Comparison of ENCODE assay signal across 9 cellular contexts in genomic region chr11:130636672-130637463, GRCh38.
DNase-seq lines count a peak whose midpoint lies in the region; ATAC-seq, FAIRE-seq and TF ChIP-seq lines count a peak whose summit lies in the region.
"Had no signal": no experiment of that assay in that cellular context is flagged by ENCODE, and none has a peak within 500 bp of the region (broad histone marks: within the 10 kb centered on the region; RNA-seq: fewer than 3 reads in every experiment).

No MANE protein-coding gene starts in this region.

- H3K9me3 ChIP-seq in HepG2 (ENCODE audit: low read length): no peaks in the 10 kb centered on the region
- no peaks in the 10 kb centered on the region for H3K9me3 ChIP-seq in gastrocnemius medialis
- no peaks in the 10 kb centered on the region for H3K9me3 ChIP-seq in kidney (ENCODE audit: control insufficient read depth in 1 of 2, low read length in 2 of 2)
- no peaks in the 10 kb centered on the region for H3K9me3 ChIP-seq in effector memory CD4-positive, alpha-beta T cell (ENCODE audit: control insufficient read depth, low read length)

- POLR2A ChIA-PET in HepG2 (lab: Yijun Ruan, JAX): no interaction called here

- ATAC-seq in GM18498 (IDR thresholded peaks at IDR 0.05; ENCODE audit: unreplicated experiment) (peak; percentile 65), HG02970 (IDR thresholded peaks at IDR 0.05; ENCODE audit: low FRiP score, unreplicated experiment) (peak; percentile 81), HepG2 (peak; percentile 75), gastrocnemius medialis (no peak)

- H3K4me3 ChIP-seq in HepG2 (replicated peaks in 1 of 3; ENCODE audit: insufficient read depth in 1 of 3, low read depth in 2 of 3, low read length in 3 of 3): no peak overlapping the region
- H3K4me3 ChIP-seq in gastrocnemius medialis: no peak overlapping the region
- no peak overlapping the region for H3K4me3 ChIP-seq in kidney (ENCODE audit: low read length in 2 of 2)
- no peak overlapping the region for H3K4me3 ChIP-seq in effector memory CD4-positive, alpha-beta T cell (ENCODE audit: insufficient read depth, low read depth, low read length, poor library complexity, severe bottlenecking)

- no peak for FAIRE-seq in HepG2 (lab: Jason Lieb, UNC)
- no peak for FAIRE-seq in kidney (lab: Jason Lieb, UNC)

- CTCF ChIA-PET in HepG2 (lab: Yijun Ruan, JAX; ENCODE audit: low intra/inter-chr PET ratio, low total read pairs): no interaction called here

- H3K4me1 ChIP-seq in HepG2 (ENCODE audit: insufficient read depth, low read length): peaks cover 28% of the 10 kb centered on the region
- H3K4me1 ChIP-seq in gastrocnemius medialis: peaks cover 6 to 20% of the 10 kb centered on the region in 2 donors
- no peaks in the 10 kb centered on the region for H3K4me1 ChIP-seq in kidney (ENCODE audit: control insufficient read depth in 1 of 2, insufficient read depth in 1 of 2, low read depth in 1 of 2, low read length in 2 of 2)
- H3K4me1 ChIP-seq in effector memory CD4-positive, alpha-beta T cell (ENCODE audit: control insufficient read depth, insufficient read depth, low read length, poor library complexity, severe bottlenecking): no peaks in the 10 kb centered on the region

- in situ Hi-C loops in HepG2 (cut with HindIII; ENCODE audit: extremely low pct_ligation_motif_present, low pct_unique_long_range_greater_than_20kb) (no loop called here), gastrocnemius medialis (cut with MboI; ENCODE audit: low sequenced_read_pairs in 4 of 4) (no loop called here)

- intact Hi-C loops in HepG2 (cut with micrococcal nuclease; ENCODE audit: unreplicated experiment) (no loop called here), gastrocnemius medialis (cut with DNase I; ENCODE audit: low total_unique reads) (no loop called here), kidney (cut with DNase I) (no loop called here)

- no peak for TF ChIP-seq RAD21 in HepG2 (CRISPR knock-in tag; IDR thresholded peaks at IDR 0.05)

- no TSS peak for BruUV-seq in HepG2 (replicated peaks; lab: Mats Ljungman, UMichigan)

- H3K9ac ChIP-seq in HepG2 (ENCODE audit: insufficient read depth, low read depth, low read length) (no peak overlapping the region), kidney (ENCODE audit: low read length in 2 of 2) (no peak overlapping the region)

- DNase-seq in SHP77 (lab: John Stamatoyannopoulos, UW): peak; percentile 87 to 93
- peak; percentile 60 for DNase-seq in HepG2 (ENCODE audit: low spot score)
- DNase-seq in iPS-NIHi11 (ENCODE audit: low spot score): no peak
- DNase-seq in gastrocnemius medialis: no peak
- DNase-seq in kidney: no peak
- DNase-seq in effector memory CD4-positive, alpha-beta T cell: no peak
- DNase-seq: H9 had no signal

- no peak overlapping the region for H3K27ac ChIP-seq in HepG2 (ENCODE audit: extremely low read length, insufficient read depth, low read length)
- no peak overlapping the region for H3K27ac ChIP-seq in gastrocnemius medialis
- no peak overlapping the region for H3K27ac ChIP-seq in kidney (ENCODE audit: low read depth in 2 of 2, low read length in 2 of 2)
- H3K27ac ChIP-seq in effector memory CD4-positive, alpha-beta T cell (ENCODE audit: insufficient read depth, low read length, poor library complexity, severe bottlenecking): no peak overlapping the region

- 8% methylated on average over 8 of the region's 10 CpGs for WGBS in HepG2 (ENCODE audit: low lambda C conversion rate)

- peaks cover 0 to 14% of the 10 kb centered on the region in 2 experiments; a peak in 1 of 5 replicates for H3K27me3 ChIP-seq in HepG2 (ENCODE audit: control insufficient read depth in 1 of 2, insufficient read depth in 2 of 2, low read length in 2 of 2)
- no peaks in the 10 kb centered on the region for H3K27me3 ChIP-seq in gastrocnemius medialis
- H3K27me3 ChIP-seq in effector memory CD4-positive, alpha-beta T cell (replicated peaks; ENCODE audit: control insufficient read depth, insufficient read depth, low read length, poor library complexity, severe bottlenecking): no peaks in the 10 kb centered on the region

- no peak for TF ChIP-seq CTCF in HepG2 (CRISPR knock-in tag; IDR thresholded peaks at IDR 0.05)
- no peak for TF ChIP-seq CTCF in gastrocnemius medialis (IDR thresholded peaks at IDR 0.05 in 4 of 5, conservative IDR thresholded peaks at IDR 0.05 in 1 of 5)
- no peak for TF ChIP-seq CTCF in kidney (IDR thresholded peaks at IDR 0.05; ENCODE audit: borderline replicate concordance, extremely low read depth, insufficient read depth)

- H3K4me2 ChIP-seq in HepG2 (ENCODE audit: low read depth, low read length): no peak overlapping the region

- H2AFZ ChIP-seq in HepG2 (ENCODE audit: low read length): no peak overlapping the region

- H3K36me3 ChIP-seq in HepG2 (replicated peaks in 1 of 2; ENCODE audit: control insufficient read depth in 1 of 2, insufficient read depth in 2 of 2, low read length in 2 of 2) (no peaks in the 10 kb centered on the region), gastrocnemius medialis (no peaks in the 10 kb centered on the region), kidney (ENCODE audit: control insufficient read depth in 1 of 2, insufficient read depth in 2 of 2, low read length in 2 of 2) (no peaks in the 10 kb centered on the region)
- no peaks in the 10 kb centered on the region for H3K36me3 ChIP-seq in effector memory CD4-positive, alpha-beta T cell (ENCODE audit: control insufficient read depth, insufficient read depth, low read length)

- H3K79me2 ChIP-seq in HepG2 (ENCODE audit: insufficient read depth, low read length): no peaks in the 10 kb centered on the region

- 0 out of 4 replicates have a peak, but pooled peaks of 1 of the 2 experiments have one; percentile 7 for TF ChIP-seq EP300 in HepG2 (IDR thresholded peaks at IDR 0.05; ENCODE audit: low read depth in 2 of 2, low read length in 2 of 2)
- TF ChIP-seq EP300 in HepG2 (CRISPR knock-in tag; IDR thresholded peaks at IDR 0.05; ENCODE audit: borderline replicate concordance): no peak

- TF ChIP-seq POLR2A in HepG2 (IDR thresholded peaks at IDR 0.05; ENCODE audit: insufficient read depth in 1 of 2, low read depth in 2 of 2, low read length in 2 of 2): no peak
- TF ChIP-seq POLR2A in gastrocnemius medialis (IDR thresholded peaks at IDR 0.05): no peak

- no peaks in the 10 kb centered on the region for H4K20me1 ChIP-seq in HepG2 (ENCODE audit: insufficient read depth, low read length)

TF ChIP-seq in HepG2, 621 proteins besides CTCF, POLR2A, EP300 and RAD21:
- no peak for TF ChIP-seq ZNF737 (CRISPR knock-in tag; IDR thresholded peaks at IDR 0.05; ENCODE audit: borderline replicate concordance)
- TF ChIP-seq, protein P1, sequence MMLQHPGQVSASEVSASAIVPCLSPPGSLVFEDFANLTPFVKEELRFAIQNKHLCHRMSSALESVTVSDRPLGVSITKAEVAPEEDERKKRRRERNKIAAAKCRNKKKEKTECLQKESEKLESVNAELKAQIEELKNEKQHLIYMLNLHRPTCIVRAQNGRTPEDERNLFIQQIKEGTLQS (CRISPR knock-in tag; IDR thresholded peaks at IDR 0.05): peak; percentile 66
- peak; percentile 91 for TF ChIP-seq FOSL2 (CRISPR knock-in tag; IDR thresholded peaks at IDR 0.05)
- peak; percentile 87 for TF ChIP-seq JUND (CRISPR knock-in tag; IDR thresholded peaks at IDR 0.05)
- TF ChIP-seq FOXA1 (IDR thresholded peaks at IDR 0.05): no peak
- peak; percentile 65; the same call in 1 of the 2 replicates for TF ChIP-seq FOXA1 (CRISPR knock-in tag; IDR thresholded peaks at IDR 0.05)
- TF ChIP-seq RARA (CRISPR knock-in tag; IDR thresholded peaks at IDR 0.05): peak; percentile 41; the same call in 1 of the 2 replicates
- TF ChIP-seq FOSL1 (CRISPR knock-in tag; IDR thresholded peaks at IDR 0.05; ENCODE audit: borderline replicate concordance): peak; percentile 64; the same call in 1 of the 2 replicates
- TF ChIP-seq GZF1 (CRISPR knock-in tag; IDR thresholded peaks at IDR 0.05): no peak
- peak; percentile 31; the same call in 1 of the 2 replicates for TF ChIP-seq JUNB (CRISPR knock-in tag; IDR thresholded peaks at IDR 0.05; ENCODE audit: borderline replicate concordance)
- peak; percentile 67 for TF ChIP-seq CREB1 (IDR thresholded peaks at IDR 0.05)
- TF ChIP-seq CREB1 (CRISPR knock-in tag; IDR thresholded peaks at IDR 0.05): no peak
- 0 out of 2 replicates have a peak, but pooled peaks have one; percentile 12 for TF ChIP-seq CEBPB (IDR thresholded peaks at IDR 0.05; ENCODE audit: borderline replicate concordance, low read depth, low read length)
- TF ChIP-seq ZSCAN20 (CRISPR knock-in tag; IDR thresholded peaks at IDR 0.05; ENCODE audit: borderline replicate concordance): no peak
- TF ChIP-seq, protein P2, sequence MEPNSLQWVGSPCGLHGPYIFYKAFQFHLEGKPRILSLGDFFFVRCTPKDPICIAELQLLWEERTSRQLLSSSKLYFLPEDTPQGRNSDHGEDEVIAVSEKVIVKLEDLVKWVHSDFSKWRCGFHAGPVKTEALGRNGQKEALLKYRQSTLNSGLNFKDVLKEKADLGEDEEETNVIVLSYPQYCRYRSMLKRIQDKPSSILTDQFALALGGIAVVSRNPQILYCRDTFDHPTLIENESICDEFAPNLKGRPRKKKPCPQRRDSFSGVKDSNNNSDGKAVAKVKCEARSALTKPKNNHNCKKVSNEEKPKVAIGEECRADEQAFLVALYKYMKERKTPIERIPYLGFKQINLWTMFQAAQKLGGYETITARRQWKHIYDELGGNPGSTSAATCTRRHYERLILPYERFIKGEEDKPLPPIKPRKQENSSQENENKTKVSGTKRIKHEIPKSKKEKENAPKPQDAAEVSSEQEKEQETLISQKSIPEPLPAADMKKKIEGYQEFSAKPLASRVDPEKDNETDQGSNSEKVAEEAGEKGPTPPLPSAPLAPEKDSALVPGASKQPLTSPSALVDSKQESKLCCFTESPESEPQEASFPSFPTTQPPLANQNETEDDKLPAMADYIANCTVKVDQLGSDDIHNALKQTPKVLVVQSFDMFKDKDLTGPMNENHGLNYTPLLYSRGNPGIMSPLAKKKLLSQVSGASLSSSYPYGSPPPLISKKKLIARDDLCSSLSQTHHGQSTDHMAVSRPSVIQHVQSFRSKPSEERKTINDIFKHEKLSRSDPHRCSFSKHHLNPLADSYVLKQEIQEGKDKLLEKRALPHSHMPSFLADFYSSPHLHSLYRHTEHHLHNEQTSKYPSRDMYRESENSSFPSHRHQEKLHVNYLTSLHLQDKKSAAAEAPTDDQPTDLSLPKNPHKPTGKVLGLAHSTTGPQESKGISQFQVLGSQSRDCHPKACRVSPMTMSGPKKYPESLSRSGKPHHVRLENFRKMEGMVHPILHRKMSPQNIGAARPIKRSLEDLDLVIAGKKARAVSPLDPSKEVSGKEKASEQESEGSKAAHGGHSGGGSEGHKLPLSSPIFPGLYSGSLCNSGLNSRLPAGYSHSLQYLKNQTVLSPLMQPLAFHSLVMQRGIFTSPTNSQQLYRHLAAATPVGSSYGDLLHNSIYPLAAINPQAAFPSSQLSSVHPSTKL (CRISPR knock-in tag; IDR thresholded peaks at IDR 0.05): peak; percentile 16; the same call in 1 of the 2 replicates
- TF ChIP-seq ETV6 (CRISPR knock-in tag; conservative IDR thresholded peaks at IDR 0.05): no peak
- no peak for TF ChIP-seq ZNF205 (CRISPR knock-in tag; IDR thresholded peaks at IDR 0.05)
- TF ChIP-seq FOXA3 (CRISPR knock-in tag; IDR thresholded peaks at IDR 0.05): peak; percentile 88

Comparison
In these comparisons a context has a peak if more than half of its experiments do, and no peak if none do; other contexts are left out.
1. ATAC-seq: peak in GM18498 (single experiment), HG02970 (single experiment) and HepG2 (single experiment); none in gastrocnemius medialis (0 of 2).
2. DNase-seq: peak in SHP77 (2 of 2) and HepG2 (single experiment); none in iPS-NIHi11 (single experiment), gastrocnemius medialis (0 of 2), kidney (single experiment) and effector memory CD4-positive, alpha-beta T cell (0 of 3).